Comparison of ENCODE assay signal across 19 cellular contexts in genomic region chr20:661474-662288, GRCh38. TPM values are rescaled to one million over a fixed set of nuclear protein-coding genes. Genes with fewer than 3 reads are reported as not detected.
DNase-seq lines count a peak whose midpoint lies in the region; ATAC-seq and TF ChIP-seq lines count a peak whose summit lies in the region.
"Had no signal": no experiment of that assay in that cellular context is flagged by ENCODE, and none has a peak within 500 bp of the region (broad histone marks: within the 10 kb centered on the region; RNA-seq: fewer than 3 reads in every experiment).

No MANE protein-coding gene starts in this region.

- ATAC-seq in natural killer cell treated with Interleukin-12 subunit alpha and Interleukin-12 subunit beta and Interleukin-15 and Interleukin-18, amount 100 ng/mL, for 72 hours, result no peak
- ATAC-seq in natural killer cell (no peak), left lung (peak; percentile 14), GM18505 (IDR thresholded peaks at IDR 0.05; ENCODE audit: unreplicated experiment) (no peak)
- no peak for ATAC-seq in effector memory CD8-positive, alpha-beta T cell (replicated peaks)
- ATAC-seq: right cardiac atrium had no signal

- H3K4me3 ChIP-seq in brain microvascular endothelial cell (ENCODE audit: low read depth, low read length) (no peak overlapping the region), left lung (no peak overlapping the region)
- H3K4me3 ChIP-seq: esophagus muscularis mucosa, uterus had no signal

- in situ Hi-C loops in brain microvascular endothelial cell (cut with HindIII; ENCODE audit: low pct_ligation_motif_present, low sequenced_read_pairs), result no loop called here

- peaks cover 51% of the 10 kb centered on the region for H3K27me3 ChIP-seq in brain microvascular endothelial cell (replicated peaks)
- H3K27me3 ChIP-seq in left lung, result peaks cover 42 to 93% of the 10 kb centered on the region in 2 donors

- POLR2A ChIA-PET in activated CD4-positive, alpha-beta T cell treated with anti-CD3 and anti-CD28 coated beads, Interleukin-2, amount 10 ng/mL, durations not matched to agents 7 days and 5 days (lab: Charles Lee), result no interaction called here

- H3K4me1 ChIP-seq in left lung, result peaks cover 0 to 45% of the 10 kb centered on the region in 2 donors

- H3K4me1 Mint-ChIP-seq in natural killer cell treated with Interleukin-12 subunit alpha and Interleukin-12 subunit beta and Interleukin-15 and Interleukin-18, amount 100 ng/mL, for 72 hours (ENCODE audit: low read depth in 2 of 2), result peaks cover 10 to 11% of the 10 kb centered on the region in 2 donors
- peaks cover 0 to 12% of the 10 kb centered on the region in 2 donors for H3K4me1 Mint-ChIP-seq in natural killer cell
- H3K4me1 Mint-ChIP-seq in activated CD4-positive, alpha-beta T cell treated with anti-CD3 and anti-CD28 coated beads, Interleukin-2, amount 10 ng/mL, durations not matched to agents 7 days and 5 days, result peaks cover 8% of the 10 kb centered on the region
- peaks cover 7 to 8% of the 10 kb centered on the region in 2 donors for H3K4me1 Mint-ChIP-seq in effector memory CD8-positive, alpha-beta T cell (ENCODE audit: low read depth in 2 of 2)

- CTCF ChIA-PET in activated CD4-positive, alpha-beta T cell treated with anti-CD3 and anti-CD28 coated beads, Interleukin-2, amount 10 ng/mL, durations not matched to agents 7 days and 5 days (lab: Charles Lee), result interaction anchor here (0.9 kb wide), 1 partner anchor 14 kb away, joined by 4 read pairs; the partner anchor contains the start of gene SCRT2

- no peaks in the 10 kb centered on the region for H3K36me3 Mint-ChIP-seq in natural killer cell treated with Interleukin-12 subunit alpha and Interleukin-12 subunit beta and Interleukin-15 and Interleukin-18, amount 100 ng/mL, for 72 hours
- H3K36me3 Mint-ChIP-seq in natural killer cell, result no peaks in the 10 kb centered on the region
- no peaks in the 10 kb centered on the region for H3K36me3 Mint-ChIP-seq in activated CD4-positive, alpha-beta T cell treated with anti-CD3 and anti-CD28 coated beads, Interleukin-2, amount 10 ng/mL, durations not matched to agents 7 days and 5 days (ENCODE audit: low read depth)
- H3K36me3 Mint-ChIP-seq in effector memory CD8-positive, alpha-beta T cell (ENCODE audit: insufficient read depth), result peaks cover 2% of the 10 kb centered on the region
- H3K36me3 Mint-ChIP-seq: activated naive CD4-positive, alpha-beta T cell treated with anti-CD3 and anti-CD28 coated beads, Interleukin-2, amount 50 U/mL, for 24 hours had no signal

- peaks cover 48 to 53% of the 10 kb centered on the region in 2 donors for H3K27me3 Mint-ChIP-seq in natural killer cell treated with Interleukin-12 subunit alpha and Interleukin-12 subunit beta and Interleukin-15 and Interleukin-18, amount 100 ng/mL, for 72 hours
- H3K27me3 Mint-ChIP-seq in natural killer cell (ENCODE audit: low read depth in 2 of 2), result peaks cover 52 to 55% of the 10 kb centered on the region in 2 donors
- H3K27me3 Mint-ChIP-seq in activated CD4-positive, alpha-beta T cell treated with anti-CD3 and anti-CD28 coated beads, Interleukin-2, amount 10 ng/mL, durations not matched to agents 7 days and 5 days, result peaks cover 69% of the 10 kb centered on the region
- H3K27me3 Mint-ChIP-seq in effector memory CD8-positive, alpha-beta T cell, result peaks cover 56 to 85% of the 10 kb centered on the region in 2 donors

- no peaks in the 10 kb centered on the region for H3K36me3 ChIP-seq in brain microvascular endothelial cell (replicated peaks)
- H3K36me3 ChIP-seq in left lung, result no peaks in the 10 kb centered on the region
- H3K36me3 ChIP-seq: esophagus muscularis mucosa, uterus had no signal

- intact Hi-C loops in natural killer cell (cut with micrococcal nuclease), result no loop called here
- intact Hi-C loops in left lung (cut with DNase I), result no loop called here

- peak; percentile 49 for DNase-seq in natural killer cell treated with Interleukin-12 subunit alpha and Interleukin-12 subunit beta and Interleukin-15 and Interleukin-18, amount 100 ng/mL, for 72 hours (ENCODE audit: low spot score)
- DNase-seq in natural killer cell (no peak), brain microvascular endothelial cell (no peak), left lung (no peak), SK-N-DZ (ENCODE audit: low spot score) (no peak)
- DNase-seq in activated CD4-positive, alpha-beta T cell treated with anti-CD3 and anti-CD28 coated beads, Interleukin-2, amount 10 ng/mL, durations not matched to agents 7 days and 5 days, result no peak
- DNase-seq in effector memory CD8-positive, alpha-beta T cell, result no peak
- DNase-seq: activated CD4-positive, alpha-beta T cell treated with anti-CD3 and anti-CD28 coated beads, Interleukin-2, amount 50 U/mL, for 1 hour; activated T-cell treated with anti-CD3 and anti-CD28 coated beads, Interleukin-2, amount 50 U/mL, for 1 hour; COR-L47; EL; KG1; NCI-H1092 treated with DMSO at 0.1 percent for 48 hours; nucleus accumbens; uterus had no signal

- no peaks in the 10 kb centered on the region for H3K9me3 Mint-ChIP-seq in natural killer cell treated with Interleukin-12 subunit alpha and Interleukin-12 subunit beta and Interleukin-15 and Interleukin-18, amount 100 ng/mL, for 72 hours
- H3K9me3 Mint-ChIP-seq in natural killer cell, result no peaks in the 10 kb centered on the region
- H3K9me3 Mint-ChIP-seq in activated CD4-positive, alpha-beta T cell treated with anti-CD3 and anti-CD28 coated beads, Interleukin-2, amount 10 ng/mL, durations not matched to agents 7 days and 5 days, result no peaks in the 10 kb centered on the region
- H3K9me3 Mint-ChIP-seq in effector memory CD8-positive, alpha-beta T cell, result no peaks in the 10 kb centered on the region
- H3K9me3 Mint-ChIP-seq: activated naive CD4-positive, alpha-beta T cell treated with anti-CD3 and anti-CD28 coated beads, Interleukin-2, amount 50 U/mL, for 24 hours had no signal

- H3K4me3 Mint-ChIP-seq in natural killer cell treated with Interleukin-12 subunit alpha and Interleukin-12 subunit beta and Interleukin-15 and Interleukin-18, amount 100 ng/mL, for 72 hours, result no peak overlapping the region
- no peak overlapping the region for H3K4me3 Mint-ChIP-seq in natural killer cell
- H3K4me3 Mint-ChIP-seq in activated CD4-positive, alpha-beta T cell treated with anti-CD3 and anti-CD28 coated beads, Interleukin-2, amount 10 ng/mL, durations not matched to agents 7 days and 5 days, result no peak overlapping the region
- no peak overlapping the region for H3K4me3 Mint-ChIP-seq in effector memory CD8-positive, alpha-beta T cell
- H3K4me3 Mint-ChIP-seq: activated naive CD4-positive, alpha-beta T cell treated with anti-CD3 and anti-CD28 coated beads, Interleukin-2, amount 50 U/mL, for 24 hours had no signal

- no peak overlapping the region for H3K27ac Mint-ChIP-seq in natural killer cell treated with Interleukin-12 subunit alpha and Interleukin-12 subunit beta and Interleukin-15 and Interleukin-18, amount 100 ng/mL, for 72 hours
- no peak overlapping the region for H3K27ac Mint-ChIP-seq in natural killer cell
- no peak overlapping the region for H3K27ac Mint-ChIP-seq in activated CD4-positive, alpha-beta T cell treated with anti-CD3 and anti-CD28 coated beads, Interleukin-2, amount 10 ng/mL, durations not matched to agents 7 days and 5 days
- H3K27ac Mint-ChIP-seq in effector memory CD8-positive, alpha-beta T cell, result no peak overlapping the region
- H3K27ac Mint-ChIP-seq: activated naive CD4-positive, alpha-beta T cell treated with anti-CD3 and anti-CD28 coated beads, Interleukin-2, amount 50 U/mL, for 24 hours had no signal

- H3K27ac ChIP-seq in brain microvascular endothelial cell (no peak overlapping the region), left lung (peak overlapping the region in 1 of 2 donors; percentile 80)
- H3K27ac ChIP-seq: esophagus muscularis mucosa, uterus had no signal

- no peak for TF ChIP-seq POLR2A in GM18505 (IDR thresholded peaks at IDR 0.05; ENCODE audit: borderline replicate concordance, extremely low read depth, insufficient read depth, insufficient read length)

- TF ChIP-seq CTCF in natural killer cell (IDR thresholded peaks at IDR 0.05) (no peak), brain microvascular endothelial cell (IDR thresholded peaks at IDR 0.05; ENCODE audit: low read depth, low read length, missing control alignments) (peak; percentile 7), left lung (IDR thresholded peaks at IDR 0.05) (no peak)

- no peaks in the 10 kb centered on the region for H3K9me3 ChIP-seq in left lung
- H3K9me3 ChIP-seq: esophagus muscularis mucosa, uterus had no signal

RNA-seq across cellular contexts. Expression of gene SRXN1, which starts 8.7 kb away (rescaled TPM):
- total RNA-seq in natural killer cell treated with Interleukin-12 subunit alpha and Interleukin-12 subunit beta and Interleukin-15 and Interleukin-18, amount 100 ng/mL, for 72 hours, result 10 to 100 TPM; 19.4 to 30.2 TPM
- total RNA-seq in natural killer cell (10 to 100 TPM in 2 of 3 donors, 1 to 10 TPM in 1; 9.1 to 16.7 (median 11.6) TPM), left lung (10 to 100 TPM; 24.7 to 40.9 TPM)
- 10 to 100 TPM; 11.5 to 12.9 TPM for total RNA-seq in activated CD4-positive, alpha-beta T cell treated with anti-CD3 and anti-CD28 coated beads, Interleukin-2, amount 10 ng/mL, durations not matched to agents 7 days and 5 days
- 35.2 and 40.3 TPM in 2 replicates for polyA plus RNA-seq in SK-N-DZ (2014; cell fraction: cytosol; rRNA removed)
- polyA plus RNA-seq in SK-N-DZ (2014; cell fraction: nucleus; rRNA removed), result 13.9 and 16.4 TPM in 2 replicates

RNA-seq across cellular contexts. Expression of gene SCRT2, which starts 13.9 kb away (rescaled TPM):
- total RNA-seq in natural killer cell treated with Interleukin-12 subunit alpha and Interleukin-12 subunit beta and Interleukin-15 and Interleukin-18, amount 100 ng/mL, for 72 hours, result not detected
- not detected for total RNA-seq in natural killer cell
- not detected for total RNA-seq in left lung
- not detected for total RNA-seq in activated CD4-positive, alpha-beta T cell treated with anti-CD3 and anti-CD28 coated beads, Interleukin-2, amount 10 ng/mL, durations not matched to agents 7 days and 5 days
- 0.62 and 1.2 TPM in 2 replicates for polyA plus RNA-seq in SK-N-DZ (2014; cell fraction: cytosol; rRNA removed)
- 0.67 and 1.2 TPM in 2 replicates for polyA plus RNA-seq in SK-N-DZ (2014; cell fraction: nucleus; rRNA removed)
- total RNA-seq: esophagus muscularis mucosa, right cardiac atrium, uterus had no signal
- polyA plus RNA-seq: right cardiac atrium had no signal

RNA-seq across cellular contexts. Expression of gene TCF15, which starts 51.6 kb away (rescaled TPM):
- under 1 TPM in 1 of 2 donors, not detected in 1; 0.36 TPM for total RNA-seq in natural killer cell treated with Interleukin-12 subunit alpha and Interleukin-12 subunit beta and Interleukin-15 and Interleukin-18, amount 100 ng/mL, for 72 hours
- under 1 TPM in 1 of 3 donors, not detected in 2; 0.32 TPM for total RNA-seq in natural killer cell
- total RNA-seq in left lung, result under 1 TPM; 0.18 to 0.52 TPM
- not detected for total RNA-seq in activated CD4-positive, alpha-beta T cell treated with anti-CD3 and anti-CD28 coated beads, Interleukin-2, amount 10 ng/mL, durations not matched to agents 7 days and 5 days
- 1.3 and 1.7 TPM in 2 replicates for polyA plus RNA-seq in SK-N-DZ (2014; cell fraction: cytosol; rRNA removed)
- 0.96 and 2.2 TPM in 2 replicates for polyA plus RNA-seq in SK-N-DZ (2014; cell fraction: nucleus; rRNA removed)
